8 cellular contexts compared by ENCODE assay signal in the genomic region with DNA sequence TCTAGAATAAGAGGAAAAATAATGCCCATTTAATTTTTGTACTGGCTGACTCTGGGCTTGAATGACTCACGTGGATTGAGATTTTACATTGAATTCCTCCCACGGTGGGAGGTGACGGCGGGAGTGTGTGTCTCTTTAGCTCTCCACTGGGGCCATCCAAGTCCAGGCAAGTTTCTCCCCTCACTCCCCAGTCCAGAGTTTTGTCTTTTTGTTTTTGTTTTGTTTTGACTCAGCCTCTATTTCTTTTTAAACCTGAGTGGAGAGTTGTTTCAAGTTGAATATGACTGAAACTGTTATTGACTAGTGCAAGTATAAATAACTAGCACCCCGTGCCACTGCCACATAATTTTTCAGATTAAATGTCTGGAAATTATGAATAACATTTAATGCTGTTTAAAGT. TPM values are rescaled to one million over a fixed set of nuclear protein-coding genes. Genes with fewer than 3 reads are reported as not detected.
DNase-seq lines count a peak whose midpoint lies in the region; FAIRE-seq and TF ChIP-seq lines count a peak whose summit lies in the region.

No MANE protein-coding gene starts in this region.

- no peak for TF ChIP-seq EP300 in suprapubic skin (IDR thresholded peaks at IDR 0.05)

- peaks cover 7% of the 10 kb centered on the region for H3K79me2 ChIP-seq in ACC112 (ENCODE audit: control insufficient read depth, insufficient read depth, low read length, unreplicated experiment)

- 40% methylated on average over 4 of the region's 5 CpGs for WGBS in HUES64
- WGBS in suprapubic skin: 56% methylated on average over 5 of the region's 5 CpGs

- intact Hi-C loops in tibial artery (cut with DNase I; ENCODE audit: low total_unique reads): no loop called here

- no peak for TF ChIP-seq POLR2A in suprapubic skin (IDR thresholded peaks at IDR 0.05)

- no peak for TF ChIP-seq CTCF in suprapubic skin (IDR thresholded peaks at IDR 0.05)
- TF ChIP-seq CTCF in tibial artery (IDR thresholded peaks at IDR 0.05): no peak

- H3K27ac ChIP-seq in ACC112 (ENCODE audit: low read depth, low read length): peak overlapping the region; percentile 83
- H3K27ac ChIP-seq in HUES64 (ENCODE audit: low read depth, low read length): peak overlapping the region; percentile 76; the same call in 1 of the 2 replicates
- no peak overlapping the region for H3K27ac ChIP-seq in suprapubic skin
- peak overlapping the region in 1 of 2 donors; percentile 57 for H3K27ac ChIP-seq in tibial artery

- H2AFZ ChIP-seq in ACC112 (ENCODE audit: low read length, unreplicated experiment): no peak overlapping the region

- no peaks in the 10 kb centered on the region for H3K27me3 ChIP-seq in ACC112 (ENCODE audit: insufficient read depth, low read length)
- no peaks in the 10 kb centered on the region for H3K27me3 ChIP-seq in HUES64 (ENCODE audit: insufficient read depth, low read length)
- no peaks in the 10 kb centered on the region for H3K27me3 ChIP-seq in suprapubic skin
- H3K27me3 ChIP-seq in tibial artery: no peaks in the 10 kb centered on the region

- no peaks in the 10 kb centered on the region for H3K36me3 ChIP-seq in ACC112 (ENCODE audit: insufficient read depth, low read length)
- H3K36me3 ChIP-seq in HUES64 (ENCODE audit: insufficient read depth, low read length): no peaks in the 10 kb centered on the region
- H3K36me3 ChIP-seq in suprapubic skin: no peaks in the 10 kb centered on the region
- H3K36me3 ChIP-seq in tibial artery: no peaks in the 10 kb centered on the region

- H3K9ac ChIP-seq in HUES64 (ENCODE audit: low read depth, low read length): no peak overlapping the region

- FAIRE-seq in GM19239 (lab: Jason Lieb, UNC): peak; percentile 35

- peak overlapping the region; percentile 67 for H3K4me3 ChIP-seq in ACC112 (ENCODE audit: low read depth, low read length)
- H3K4me3 ChIP-seq in HUES64 (ENCODE audit: low read length): no peak overlapping the region
- no peak overlapping the region for H3K4me3 ChIP-seq in suprapubic skin
- no peak overlapping the region for H3K4me3 ChIP-seq in tibial artery

- H3K4me1 ChIP-seq in ACC112 (ENCODE audit: control insufficient read depth, insufficient read depth, low read length, unreplicated experiment) (peaks cover 52% of the 10 kb centered on the region), HUES64 (ENCODE audit: insufficient read depth, low read length) (peaks cover 40% of the 10 kb centered on the region), suprapubic skin (peaks cover 17% of the 10 kb centered on the region), tibial artery (peaks cover 0 to 69% (median 10%) of the 10 kb centered on the region in 4 donors)

- DNase-seq in GM19239 (ENCODE audit: insufficient read length, low spot score) (no peak), dermis blood vessel endothelial cell (peak; percentile 65), suprapubic skin (ENCODE audit: low spot score in 2 of 2) (no peak), islet precursor cell (no peak), NCI-H2107 (lab: John Stamatoyannopoulos, UW) (no peak), tibial artery (no peak)

- no peaks in the 10 kb centered on the region for H3K9me3 ChIP-seq in HUES64 (ENCODE audit: insufficient read depth, low read depth, low read length)
- no peaks in the 10 kb centered on the region for H3K9me3 ChIP-seq in suprapubic skin
- no peaks in the 10 kb centered on the region for H3K9me3 ChIP-seq in tibial artery

RNA-seq across cellular contexts. Expression of a gene that starts 13.6 kb away (rescaled TPM):
- polyA plus RNA-seq in HUES64 (2013, experiment 1 of 2): 11.5 TPM
- polyA plus RNA-seq in HUES64 (2013, experiment 2 of 2): 9.5 TPM
- total RNA-seq in dermis blood vessel endothelial cell (68.4 and 82.2 TPM in 2 replicates), suprapubic skin (1 to 10 TPM; 5.8 to 7.9 (median 7.0) TPM)

RNA-seq across cellular contexts. Expression of a gene that starts 41.9 kb away (rescaled TPM):
- 2.7 TPM for polyA plus RNA-seq in HUES64 (2013, experiment 1 of 2)
- 2.9 TPM for polyA plus RNA-seq in HUES64 (2013, experiment 2 of 2)
- 4.1 and 6.6 TPM in 2 replicates for total RNA-seq in dermis blood vessel endothelial cell
- 1 to 10 TPM; 1.9 to 6.2 (median 3.7) TPM for total RNA-seq in suprapubic skin
